1 cellular context compared by ENCODE assay signal in the genomic region with DNA sequence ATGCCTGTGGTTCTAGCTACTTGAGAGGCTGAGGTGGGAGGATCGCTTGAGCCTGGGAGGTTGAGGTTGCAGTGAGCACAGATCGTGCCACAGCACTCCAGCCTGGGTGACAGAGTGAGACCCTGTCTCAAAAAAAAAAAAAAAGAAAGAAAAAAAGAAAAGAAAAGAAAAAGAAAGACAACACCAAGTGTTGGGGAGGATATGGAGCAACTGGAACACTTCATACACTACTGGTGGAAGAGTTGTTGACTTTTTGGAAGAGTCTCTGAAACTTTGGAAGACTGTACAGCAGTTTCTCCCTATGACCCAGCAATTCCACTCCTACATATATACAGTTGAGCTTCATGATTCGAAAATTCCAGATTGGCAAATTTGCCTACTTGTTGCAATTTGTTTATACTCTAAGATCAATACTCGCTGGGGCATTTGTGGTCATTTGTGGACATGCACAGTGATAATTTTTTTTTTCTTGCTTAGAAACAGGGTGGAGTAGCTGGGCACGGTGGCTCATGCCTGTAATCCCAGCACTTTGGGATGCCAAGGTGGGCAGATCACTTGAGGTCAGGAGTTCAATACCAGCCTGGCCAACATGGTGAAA. TPM values are rescaled to one million over a fixed set of nuclear protein-coding genes. Genes with fewer than 3 reads are reported as not detected.
"Had no signal": no experiment of that assay in that cellular context is flagged by ENCODE, and none has a peak within 500 bp of the region (broad histone marks: within the 10 kb centered on the region; RNA-seq: fewer than 3 reads in every experiment).

No MANE protein-coding gene starts in this region.

RNA-seq across cellular contexts. Expression of gene OLFM2, which starts 13.4 kb away (rescaled TPM):
- total RNA-seq: OCI-LY7 had no signal
